Comparison of ENCODE assay signal across 12 cellular contexts in genomic region chr2:105929506-105929905, GRCh38.
DNase-seq lines count a peak whose midpoint lies in the region; ATAC-seq and TF ChIP-seq lines count a peak whose summit lies in the region.
"Had no signal": no experiment of that assay in that cellular context is flagged by ENCODE, and none has a peak within 500 bp of the region (broad histone marks: within the 10 kb centered on the region; RNA-seq: fewer than 3 reads in every experiment).

No MANE protein-coding gene starts in this region.

- H3K27me3 ChIP-seq in ascending aorta: no peaks in the 10 kb centered on the region
- H3K27me3 ChIP-seq: neural progenitor cell had no signal

- DNase-seq in DMS 273 (lab: John Stamatoyannopoulos, UW; ENCODE audit: unreplicated experiment) (peak; percentile 18), DMS 273 treated with DMSO at 0.1 percent for 48 hours (lab: John Stamatoyannopoulos, UW) (no peak), ascending aorta (ENCODE audit: low spot score in 2 of 2) (no peak)
- DNase-seq in activated CD4-positive, alpha-beta T cell treated with anti-CD3 and anti-CD28 coated beads for 1 hour: peak; percentile 14
- peak; percentile 2 for DNase-seq in activated naive CD8-positive, alpha-beta T cell treated with anti-CD3 and anti-CD28 coated beads, Interleukin-2, amount 50 U/mL, for 16 hours (ENCODE audit: low read depth, low spot score)
- DNase-seq in stimulated activated CD8-positive, alpha-beta memory T cell treated with anti-CD3 and anti-CD28 coated beads, Interleukin-12 subunit alpha, Interleukin-12 subunit beta, amount 100 ng/mL, for 4 hours (ENCODE audit: low read depth): peak; percentile 6
- DNase-seq: WERI-Rb-1 had no signal

- no peak overlapping the region for H3K4me3 ChIP-seq in ascending aorta
- H3K4me3 ChIP-seq: coronary artery, neural progenitor cell had no signal

- no peak for TF ChIP-seq CTCF in ascending aorta (IDR thresholded peaks at IDR 0.05)

- H3K9me3 ChIP-seq in ascending aorta: no peaks in the 10 kb centered on the region

- H3K36me3 ChIP-seq in ascending aorta: no peaks in the 10 kb centered on the region
- H3K36me3 ChIP-seq: neural progenitor cell, WERI-Rb-1 had no signal

- intact Hi-C loops in ascending aorta (cut with DNase I): no loop called here

- H3K27ac ChIP-seq in ascending aorta: no peak overlapping the region
- H3K27ac ChIP-seq: 22Rv1, coronary artery, neural progenitor cell, WERI-Rb-1 had no signal

- no peak for ATAC-seq in GM21526 (IDR thresholded peaks at IDR 0.05; ENCODE audit: low FRiP score, unreplicated experiment)
- no peak for ATAC-seq in GM19324 (IDR thresholded peaks at IDR 0.05; ENCODE audit: low FRiP score, unreplicated experiment)

- H3K4me1 ChIP-seq in ascending aorta: peaks cover 0 to 3% of the 10 kb centered on the region in 2 donors
- H3K4me1 ChIP-seq: neural progenitor cell had no signal

Comparison
In these comparisons a context has a peak if more than half of its experiments do, and no peak if none do; other contexts are left out.
1. DNase-seq: peak in DMS 273 (single experiment), activated CD4-positive, alpha-beta T cell treated with anti-CD3 and anti-CD28 coated beads for 1 hour (single experiment), activated naive CD8-positive, alpha-beta T cell treated with anti-CD3 and anti-CD28 coated beads, Interleukin-2, amount 50 U/mL, for 16 hours (single experiment) and stimulated activated CD8-positive, alpha-beta memory T cell treated with anti-CD3 and anti-CD28 coated beads, Interleukin-12 subunit alpha, Interleukin-12 subunit beta, amount 100 ng/mL, for 4 hours (single experiment); none in DMS 273 treated with DMSO at 0.1 percent for 48 hours (single experiment) and ascending aorta (0 of 2).